In the genomic region with DNA sequence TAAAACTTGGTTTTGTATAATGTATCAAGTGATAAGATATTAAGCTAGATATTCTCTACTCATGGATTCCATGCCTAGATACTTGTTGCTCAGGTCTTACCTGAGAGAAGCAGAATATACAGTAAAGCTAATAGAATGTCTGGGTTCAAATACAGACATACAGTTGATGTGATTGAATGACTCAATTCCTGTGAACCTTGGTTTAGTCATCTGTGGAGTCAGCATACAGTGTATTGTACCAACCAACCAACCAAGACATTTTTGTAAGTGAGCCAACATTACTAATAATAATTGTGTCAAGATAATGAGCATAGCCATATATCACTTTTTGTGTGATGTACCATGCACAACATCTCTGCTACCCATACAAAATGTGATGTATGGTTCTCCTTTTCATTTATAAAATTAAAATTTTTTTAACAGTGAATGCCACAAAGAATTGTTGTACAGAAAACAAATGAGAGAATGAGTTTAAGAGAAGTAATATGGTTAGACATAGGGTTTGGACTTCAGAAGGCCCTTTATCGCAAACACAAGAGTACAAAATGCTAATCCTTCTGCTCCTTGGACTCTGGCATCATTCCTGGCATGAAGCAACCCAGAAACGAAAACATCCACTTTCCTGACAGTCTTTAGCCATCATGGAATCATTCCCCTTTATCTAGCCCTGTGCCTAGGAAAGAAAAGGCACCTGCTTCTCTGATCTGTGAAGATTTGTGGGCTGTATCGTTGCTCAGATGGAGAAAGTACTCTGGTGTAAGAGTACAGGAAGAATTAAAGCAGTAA, we compare ENCODE assay signal across 2 cellular contexts.
TF ChIP-seq lines count a peak whose summit lies in the region.

No MANE protein-coding gene starts in this region.

TF ChIP-seq in liver, 16 proteins besides CTCF, POLR2A, EP300 and RAD21 (continued from another document):
- TF ChIP-seq, protein P1, sequence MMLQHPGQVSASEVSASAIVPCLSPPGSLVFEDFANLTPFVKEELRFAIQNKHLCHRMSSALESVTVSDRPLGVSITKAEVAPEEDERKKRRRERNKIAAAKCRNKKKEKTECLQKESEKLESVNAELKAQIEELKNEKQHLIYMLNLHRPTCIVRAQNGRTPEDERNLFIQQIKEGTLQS (IDR thresholded peaks at IDR 0.05), result peak; percentile 60
- TF ChIP-seq, protein P2, sequence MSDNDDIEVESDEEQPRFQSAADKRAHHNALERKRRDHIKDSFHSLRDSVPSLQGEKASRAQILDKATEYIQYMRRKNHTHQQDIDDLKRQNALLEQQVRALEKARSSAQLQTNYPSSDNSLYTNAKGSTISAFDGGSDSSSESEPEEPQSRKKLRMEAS (IDR thresholded peaks at IDR 0.05), result peak; percentile 78
- TF ChIP-seq SP1 (IDR thresholded peaks at IDR 0.05), result peak; percentile 96
- peak; percentile 96 for TF ChIP-seq HNF4G (IDR thresholded peaks at IDR 0.05)
- peak; percentile 98 to 99 for TF ChIP-seq HNF4A (conservative IDR thresholded peaks at IDR 0.05)
- TF ChIP-seq RXRA (IDR thresholded peaks at IDR 0.05), result peak; percentile 55 to 66
- TF ChIP-seq, protein P3, sequence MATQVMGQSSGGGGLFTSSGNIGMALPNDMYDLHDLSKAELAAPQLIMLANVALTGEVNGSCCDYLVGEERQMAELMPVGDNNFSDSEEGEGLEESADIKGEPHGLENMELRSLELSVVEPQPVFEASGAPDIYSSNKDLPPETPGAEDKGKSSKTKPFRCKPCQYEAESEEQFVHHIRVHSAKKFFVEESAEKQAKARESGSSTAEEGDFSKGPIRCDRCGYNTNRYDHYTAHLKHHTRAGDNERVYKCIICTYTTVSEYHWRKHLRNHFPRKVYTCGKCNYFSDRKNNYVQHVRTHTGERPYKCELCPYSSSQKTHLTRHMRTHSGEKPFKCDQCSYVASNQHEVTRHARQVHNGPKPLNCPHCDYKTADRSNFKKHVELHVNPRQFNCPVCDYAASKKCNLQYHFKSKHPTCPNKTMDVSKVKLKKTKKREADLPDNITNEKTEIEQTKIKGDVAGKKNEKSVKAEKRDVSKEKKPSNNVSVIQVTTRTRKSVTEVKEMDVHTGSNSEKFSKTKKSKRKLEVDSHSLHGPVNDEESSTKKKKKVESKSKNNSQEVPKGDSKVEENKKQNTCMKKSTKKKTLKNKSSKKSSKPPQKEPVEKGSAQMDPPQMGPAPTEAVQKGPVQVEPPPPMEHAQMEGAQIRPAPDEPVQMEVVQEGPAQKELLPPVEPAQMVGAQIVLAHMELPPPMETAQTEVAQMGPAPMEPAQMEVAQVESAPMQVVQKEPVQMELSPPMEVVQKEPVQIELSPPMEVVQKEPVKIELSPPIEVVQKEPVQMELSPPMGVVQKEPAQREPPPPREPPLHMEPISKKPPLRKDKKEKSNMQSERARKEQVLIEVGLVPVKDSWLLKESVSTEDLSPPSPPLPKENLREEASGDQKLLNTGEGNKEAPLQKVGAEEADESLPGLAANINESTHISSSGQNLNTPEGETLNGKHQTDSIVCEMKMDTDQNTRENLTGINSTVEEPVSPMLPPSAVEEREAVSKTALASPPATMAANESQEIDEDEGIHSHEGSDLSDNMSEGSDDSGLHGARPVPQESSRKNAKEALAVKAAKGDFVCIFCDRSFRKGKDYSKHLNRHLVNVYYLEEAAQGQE (IDR thresholded peaks at IDR 0.05), result peak; percentile 77
- TF ChIP-seq EGR1 (IDR thresholded peaks at IDR 0.05; ENCODE audit: low read depth in 2 of 2), result peak in 1 of 2 donors; percentile 69
- TF ChIP-seq JUND (IDR thresholded peaks at IDR 0.05), result peak; percentile 65 to 81
- peak; percentile 57 for TF ChIP-seq FOXA2 (IDR thresholded peaks at IDR 0.05)
- TF ChIP-seq, protein P4, sequence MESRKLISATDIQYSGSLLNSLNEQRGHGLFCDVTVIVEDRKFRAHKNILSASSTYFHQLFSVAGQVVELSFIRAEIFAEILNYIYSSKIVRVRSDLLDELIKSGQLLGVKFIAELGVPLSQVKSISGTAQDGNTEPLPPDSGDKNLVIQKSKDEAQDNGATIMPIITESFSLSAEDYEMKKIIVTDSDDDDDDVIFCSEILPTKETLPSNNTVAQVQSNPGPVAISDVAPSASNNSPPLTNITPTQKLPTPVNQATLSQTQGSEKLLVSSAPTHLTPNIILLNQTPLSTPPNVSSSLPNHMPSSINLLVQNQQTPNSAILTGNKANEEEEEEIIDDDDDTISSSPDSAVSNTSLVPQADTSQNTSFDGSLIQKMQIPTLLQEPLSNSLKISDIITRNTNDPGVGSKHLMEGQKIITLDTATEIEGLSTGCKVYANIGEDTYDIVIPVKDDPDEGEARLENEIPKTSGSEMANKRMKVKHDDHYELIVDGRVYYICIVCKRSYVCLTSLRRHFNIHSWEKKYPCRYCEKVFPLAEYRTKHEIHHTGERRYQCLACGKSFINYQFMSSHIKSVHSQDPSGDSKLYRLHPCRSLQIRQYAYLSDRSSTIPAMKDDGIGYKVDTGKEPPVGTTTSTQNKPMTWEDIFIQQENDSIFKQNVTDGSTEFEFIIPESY (IDR thresholded peaks at IDR 0.05), result peak; percentile 82
- peak; percentile 26 for TF ChIP-seq TAF1 (conservative IDR thresholded peaks at IDR 0.05)

TF ChIP-seq in HepG2, 621 proteins besides CTCF, POLR2A, EP300 and RAD21 (continued from another document):
- TF ChIP-seq, protein P5, sequence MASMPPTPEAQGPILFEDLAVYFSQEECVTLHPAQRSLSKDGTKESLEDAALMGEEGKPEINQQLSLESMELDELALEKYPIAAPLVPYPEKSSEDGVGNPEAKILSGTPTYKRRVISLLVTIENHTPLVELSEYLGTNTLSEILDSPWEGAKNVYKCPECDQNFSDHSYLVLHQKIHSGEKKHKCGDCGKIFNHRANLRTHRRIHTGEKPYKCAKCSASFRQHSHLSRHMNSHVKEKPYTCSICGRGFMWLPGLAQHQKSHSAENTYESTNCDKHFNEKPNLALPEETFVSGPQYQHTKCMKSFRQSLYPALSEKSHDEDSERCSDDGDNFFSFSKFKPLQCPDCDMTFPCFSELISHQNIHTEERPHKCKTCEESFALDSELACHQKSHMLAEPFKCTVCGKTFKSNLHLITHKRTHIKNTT (CRISPR knock-in tag; IDR thresholded peaks at IDR 0.05), result no peak
- TF ChIP-seq, protein P6, sequence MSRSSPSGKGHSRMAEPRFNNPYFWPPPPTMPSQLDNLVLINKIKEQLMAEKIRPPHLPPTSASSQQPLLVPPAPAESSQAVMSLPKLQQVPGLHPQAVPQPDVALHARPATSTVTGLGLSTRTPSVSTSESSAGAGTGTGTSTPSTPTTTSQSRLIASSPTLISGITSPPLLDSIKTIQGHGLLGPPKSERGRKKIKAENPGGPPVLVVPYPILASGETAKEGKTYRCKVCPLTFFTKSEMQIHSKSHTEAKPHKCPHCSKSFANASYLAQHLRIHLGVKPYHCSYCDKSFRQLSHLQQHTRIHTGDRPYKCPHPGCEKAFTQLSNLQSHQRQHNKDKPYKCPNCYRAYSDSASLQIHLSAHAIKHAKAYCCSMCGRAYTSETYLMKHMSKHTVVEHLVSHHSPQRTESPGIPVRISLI (CRISPR knock-in tag; IDR thresholded peaks at IDR 0.05; ENCODE audit: borderline replicate concordance), result no peak
- TF ChIP-seq BRD4 (CRISPR knock-in tag; IDR thresholded peaks at IDR 0.05) (no peak), MAFG (CRISPR knock-in tag; IDR thresholded peaks at IDR 0.05) (no peak), ZFYVE20 (CRISPR knock-in tag; IDR thresholded peaks at IDR 0.05; ENCODE audit: borderline replicate concordance, low read depth) (no peak), JUNB (CRISPR knock-in tag; IDR thresholded peaks at IDR 0.05; ENCODE audit: borderline replicate concordance) (no peak), DR1 (CRISPR knock-in tag; IDR thresholded peaks at IDR 0.05) (no peak), ZNF484 (CRISPR knock-in tag; IDR thresholded peaks at IDR 0.05; ENCODE audit: borderline replicate concordance, low read depth) (no peak), ERF (CRISPR knock-in tag; IDR thresholded peaks at IDR 0.05) (no peak), GATAD1 (CRISPR knock-in tag; IDR thresholded peaks at IDR 0.05) (no peak)
- TF ChIP-seq, protein P7, sequence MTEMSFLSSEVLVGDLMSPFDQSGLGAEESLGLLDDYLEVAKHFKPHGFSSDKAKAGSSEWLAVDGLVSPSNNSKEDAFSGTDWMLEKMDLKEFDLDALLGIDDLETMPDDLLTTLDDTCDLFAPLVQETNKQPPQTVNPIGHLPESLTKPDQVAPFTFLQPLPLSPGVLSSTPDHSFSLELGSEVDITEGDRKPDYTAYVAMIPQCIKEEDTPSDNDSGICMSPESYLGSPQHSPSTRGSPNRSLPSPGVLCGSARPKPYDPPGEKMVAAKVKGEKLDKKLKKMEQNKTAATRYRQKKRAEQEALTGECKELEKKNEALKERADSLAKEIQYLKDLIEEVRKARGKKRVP (CRISPR knock-in tag; IDR thresholded peaks at IDR 0.05), result no peak
- TF ChIP-seq, protein P8, sequence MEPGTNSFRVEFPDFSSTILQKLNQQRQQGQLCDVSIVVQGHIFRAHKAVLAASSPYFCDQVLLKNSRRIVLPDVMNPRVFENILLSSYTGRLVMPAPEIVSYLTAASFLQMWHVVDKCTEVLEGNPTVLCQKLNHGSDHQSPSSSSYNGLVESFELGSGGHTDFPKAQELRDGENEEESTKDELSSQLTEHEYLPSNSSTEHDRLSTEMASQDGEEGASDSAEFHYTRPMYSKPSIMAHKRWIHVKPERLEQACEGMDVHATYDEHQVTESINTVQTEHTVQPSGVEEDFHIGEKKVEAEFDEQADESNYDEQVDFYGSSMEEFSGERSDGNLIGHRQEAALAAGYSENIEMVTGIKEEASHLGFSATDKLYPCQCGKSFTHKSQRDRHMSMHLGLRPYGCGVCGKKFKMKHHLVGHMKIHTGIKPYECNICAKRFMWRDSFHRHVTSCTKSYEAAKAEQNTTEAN (CRISPR knock-in tag; conservative IDR thresholded peaks at IDR 0.05), result no peak
- TF ChIP-seq, protein P9, sequence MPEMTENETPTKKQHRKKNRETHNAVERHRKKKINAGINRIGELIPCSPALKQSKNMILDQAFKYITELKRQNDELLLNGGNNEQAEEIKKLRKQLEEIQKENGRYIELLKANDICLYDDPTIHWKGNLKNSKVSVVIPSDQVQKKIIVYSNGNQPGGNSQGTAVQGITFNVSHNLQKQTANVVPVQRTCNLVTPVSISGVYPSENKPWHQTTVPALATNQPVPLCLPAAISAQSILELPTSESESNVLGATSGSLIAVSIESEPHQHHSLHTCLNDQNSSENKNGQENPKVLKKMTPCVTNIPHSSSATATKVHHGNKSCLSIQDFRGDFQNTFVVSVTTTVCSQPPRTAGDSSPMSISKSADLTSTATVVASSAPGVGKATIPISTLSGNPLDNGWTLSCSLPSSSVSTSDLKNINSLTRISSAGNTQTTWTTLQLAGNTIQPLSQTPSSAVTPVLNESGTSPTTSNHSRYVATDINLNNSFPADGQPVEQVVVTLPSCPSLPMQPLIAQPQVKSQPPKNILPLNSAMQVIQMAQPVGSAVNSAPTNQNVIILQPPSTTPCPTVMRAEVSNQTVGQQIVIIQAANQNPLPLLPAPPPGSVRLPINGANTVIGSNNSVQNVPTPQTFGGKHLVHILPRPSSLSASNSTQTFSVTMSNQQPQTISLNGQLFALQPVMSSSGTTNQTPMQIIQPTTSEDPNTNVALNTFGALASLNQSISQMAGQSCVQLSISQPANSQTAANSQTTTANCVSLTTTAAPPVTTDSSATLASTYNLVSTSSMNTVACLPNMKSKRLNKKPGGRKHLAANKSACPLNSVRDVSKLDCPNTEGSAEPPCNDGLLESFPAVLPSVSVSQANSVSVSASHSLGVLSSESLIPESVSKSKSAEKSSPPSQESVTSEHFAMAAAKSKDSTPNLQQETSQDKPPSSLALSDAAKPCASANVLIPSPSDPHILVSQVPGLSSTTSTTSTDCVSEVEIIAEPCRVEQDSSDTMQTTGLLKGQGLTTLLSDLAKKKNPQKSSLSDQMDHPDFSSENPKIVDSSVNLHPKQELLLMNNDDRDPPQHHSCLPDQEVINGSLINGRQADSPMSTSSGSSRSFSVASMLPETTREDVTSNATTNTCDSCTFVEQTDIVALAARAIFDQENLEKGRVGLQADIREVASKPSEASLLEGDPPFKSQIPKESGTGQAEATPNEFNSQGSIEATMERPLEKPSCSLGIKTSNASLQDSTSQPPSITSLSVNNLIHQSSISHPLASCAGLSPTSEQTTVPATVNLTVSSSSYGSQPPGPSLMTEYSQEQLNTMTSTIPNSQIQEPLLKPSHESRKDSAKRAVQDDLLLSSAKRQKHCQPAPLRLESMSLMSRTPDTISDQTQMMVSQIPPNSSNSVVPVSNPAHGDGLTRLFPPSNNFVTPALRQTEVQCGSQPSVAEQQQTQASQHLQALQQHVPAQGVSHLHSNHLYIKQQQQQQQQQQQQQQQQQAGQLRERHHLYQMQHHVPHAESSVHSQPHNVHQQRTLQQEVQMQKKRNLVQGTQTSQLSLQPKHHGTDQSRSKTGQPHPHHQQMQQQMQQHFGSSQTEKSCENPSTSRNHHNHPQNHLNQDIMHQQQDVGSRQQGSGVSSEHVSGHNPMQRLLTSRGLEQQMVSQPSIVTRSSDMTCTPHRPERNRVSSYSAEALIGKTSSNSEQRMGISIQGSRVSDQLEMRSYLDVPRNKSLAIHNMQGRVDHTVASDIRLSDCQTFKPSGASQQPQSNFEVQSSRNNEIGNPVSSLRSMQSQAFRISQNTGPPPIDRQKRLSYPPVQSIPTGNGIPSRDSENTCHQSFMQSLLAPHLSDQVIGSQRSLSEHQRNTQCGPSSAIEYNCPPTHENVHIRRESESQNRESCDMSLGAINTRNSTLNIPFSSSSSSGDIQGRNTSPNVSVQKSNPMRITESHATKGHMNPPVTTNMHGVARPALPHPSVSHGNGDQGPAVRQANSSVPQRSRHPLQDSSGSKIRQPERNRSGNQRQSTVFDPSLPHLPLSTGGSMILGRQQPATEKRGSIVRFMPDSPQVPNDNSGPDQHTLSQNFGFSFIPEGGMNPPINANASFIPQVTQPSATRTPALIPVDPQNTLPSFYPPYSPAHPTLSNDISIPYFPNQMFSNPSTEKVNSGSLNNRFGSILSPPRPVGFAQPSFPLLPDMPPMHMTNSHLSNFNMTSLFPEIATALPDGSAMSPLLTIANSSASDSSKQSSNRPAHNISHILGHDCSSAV (CRISPR knock-in tag; IDR thresholded peaks at IDR 0.05; ENCODE audit: borderline replicate concordance), result no peak
